In the genomic region with DNA sequence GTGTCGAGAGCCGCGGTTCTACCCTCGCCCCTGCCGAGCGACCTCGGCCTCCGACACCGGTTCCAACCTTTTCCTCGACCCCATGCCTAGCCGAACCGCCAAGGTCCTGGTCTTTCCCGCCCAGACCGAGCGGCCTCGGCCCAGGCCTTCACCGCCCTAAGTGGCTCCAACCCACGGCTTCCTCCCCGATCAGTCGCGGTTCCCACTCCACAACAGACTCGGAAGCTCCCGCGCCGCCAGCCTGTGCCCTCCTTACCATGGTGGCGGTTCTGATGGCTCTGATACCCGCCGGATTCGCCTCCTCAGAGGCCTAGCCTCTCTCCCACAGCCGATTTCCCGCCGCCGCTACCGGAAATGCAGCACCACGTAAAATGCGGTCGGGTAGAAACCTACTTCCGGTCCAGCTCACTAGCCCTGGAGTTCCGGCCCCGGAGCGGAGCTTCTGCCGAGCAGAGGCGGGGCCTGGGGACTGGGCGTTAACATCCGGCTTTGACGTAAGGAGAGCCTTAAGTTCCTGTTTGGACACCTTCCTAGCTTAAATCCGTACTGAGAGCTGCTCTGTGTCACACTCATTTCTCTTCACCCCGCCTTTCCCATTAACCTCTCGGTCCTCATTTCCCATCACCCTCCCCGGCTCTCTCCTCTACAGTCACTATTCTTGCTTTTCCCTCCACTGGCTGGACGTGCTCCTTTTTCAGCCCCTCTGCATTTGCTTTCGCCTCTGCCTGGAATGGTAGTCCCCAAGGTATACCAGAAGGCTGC, we compare ENCODE assay signal across 8 cellular contexts. TPM values are rescaled to one million over a fixed set of nuclear protein-coding genes. Genes with fewer than 3 reads are reported as not detected.
A peak's percentile ranks its signal among the peaks of the same experiment; 100 is the strongest.
DNase-seq lines count a peak whose midpoint lies in the region; ATAC-seq and TF ChIP-seq lines count a peak whose summit lies in the region.

Gene SNRPB (minus strand): TSS at position 358 of the 762 bp plus-strand sequence. CDS start 99 bp downstream, at position 259.

- peaks cover 36% of the 10 kb centered on the region for H3K4me1 Mint-ChIP-seq in activated T-helper 17 cell treated with anti-CD3 and anti-CD28 coated beads, Interleukin-2, amount 50 U/mL, for 72 hours
- peaks cover 31 to 49% (median 41%) of the 10 kb centered on the region in 4 donors for H3K4me1 Mint-ChIP-seq in naive thymus-derived CD8-positive, alpha-beta T cell

- peak within 1 kb of the TSS; percentile 100 for H3K27ac Mint-ChIP-seq in activated T-helper 17 cell treated with anti-CD3 and anti-CD28 coated beads, Interleukin-2, amount 50 U/mL, for 72 hours
- H3K27ac Mint-ChIP-seq in naive thymus-derived CD8-positive, alpha-beta T cell, result peak within 1 kb of the TSS; percentile 94 to 100 (median 99)

- TF ChIP-seq CTCF in LNCaP clone FGC (IDR thresholded peaks at IDR 0.05; ENCODE audit: control insufficient read depth, extremely low read depth, insufficient read depth) (0 out of 2 replicates have a peak, but pooled peaks have one; percentile 3), RWPE1 (conservative IDR thresholded peaks at IDR 0.05; ENCODE audit: low read depth) (no peak), fibroblast of mammary gland (conservative IDR thresholded peaks at IDR 0.05; ENCODE audit: control insufficient read depth, insufficient read depth, low read depth, low read length) (no peak)

- H3K36me3 Mint-ChIP-seq in activated T-helper 17 cell treated with anti-CD3 and anti-CD28 coated beads, Interleukin-2, amount 50 U/mL, for 72 hours (ENCODE audit: low read depth), result peaks cover 54% of the 10 kb centered on the region
- H3K36me3 Mint-ChIP-seq in naive thymus-derived CD8-positive, alpha-beta T cell, result peaks cover 6 to 39% (median 6%) of the 10 kb centered on the region in 3 donors

- DNase-seq in Daoy (ENCODE audit: low read depth), result peak; percentile 98
- DNase-seq in GOT3 (lab: John Stamatoyannopoulos, UW), result peak; percentile 96
- DNase-seq in LNCaP clone FGC (ENCODE audit: low read depth), result peak; percentile 99
- peak; percentile 99 for DNase-seq in RWPE1 (ENCODE audit: low spot score)
- DNase-seq in fibroblast of mammary gland (ENCODE audit: low read depth), result peak; percentile 99
- DNase-seq in naive thymus-derived CD8-positive, alpha-beta T cell, result peak; percentile 85 to 98 (median 96)
- peak; percentile 89 to 96 (median 94) for DNase-seq in stimulated activated naive CD4-positive, alpha-beta T cell (lab: John Stamatoyannopoulos, UW)

- CTCF ChIA-PET in RWPE1 (lab: Yijun Ruan, JAX), result interaction anchor here (0.8 to 1.4 kb wide), 2 partner anchors 18 to 264 kb away, joined by 4 to 6 read pairs; no protein-coding TSS in a partner anchor

- peak; percentile 97 for ATAC-seq in activated T-helper 17 cell treated with anti-CD3 and anti-CD28 coated beads, Interleukin-2, amount 50 U/mL, for 72 hours (replicated peaks)
- ATAC-seq in naive thymus-derived CD8-positive, alpha-beta T cell, result peak; percentile 90

- peak within 1 kb of the TSS; percentile 100 for H3K4me3 Mint-ChIP-seq in activated T-helper 17 cell treated with anti-CD3 and anti-CD28 coated beads, Interleukin-2, amount 50 U/mL, for 72 hours
- H3K4me3 Mint-ChIP-seq in naive thymus-derived CD8-positive, alpha-beta T cell, result peak within 1 kb of the TSS; percentile 94 to 99 (median 99)

- H3K27me3 Mint-ChIP-seq in activated T-helper 17 cell treated with anti-CD3 and anti-CD28 coated beads, Interleukin-2, amount 50 U/mL, for 72 hours, result no peaks in the 10 kb centered on the region
- H3K27me3 Mint-ChIP-seq in naive thymus-derived CD8-positive, alpha-beta T cell, result no peaks in the 10 kb centered on the region

- peak within 1 kb of the TSS; percentile 92 for H3K4me3 ChIP-seq in LNCaP clone FGC (ENCODE audit: low read depth, low read length)
- H3K4me3 ChIP-seq in fibroblast of mammary gland (ENCODE audit: control insufficient read depth, low read depth, low read length), result peak within 1 kb of the TSS; percentile 75

- POLR2A ChIA-PET in RWPE1 (lab: Yijun Ruan, JAX; ENCODE audit: low non-redundant PET), result interaction anchor here (0.6 kb wide), 1 partner anchor 781 kb away, joined by 3 read pairs; no protein-coding TSS in a partner anchor
- POLR2A ChIA-PET in naive thymus-derived CD8-positive, alpha-beta T cell (lab: Charles Lee), result interaction anchor here (0.8 to 2.6 kb wide), 14 partner anchors 9 to 1004 kb away, joined by 3 to 32 read pairs (median 6); partner anchors contain the start of genes IDH3B, NOP56, NSFL1C and ZNF343

- H3K27ac ChIP-seq in RWPE1, result peak within 1 kb of the TSS; percentile 91

- no peaks in the 10 kb centered on the region for H3K9me3 Mint-ChIP-seq in activated T-helper 17 cell treated with anti-CD3 and anti-CD28 coated beads, Interleukin-2, amount 50 U/mL, for 72 hours
- H3K9me3 Mint-ChIP-seq in naive thymus-derived CD8-positive, alpha-beta T cell, result peaks cover 0 to 10% (median 0%) of the 10 kb centered on the region in 9 donors

RNA-seq across cellular contexts. Expression of gene SNRPB, which starts in this region (rescaled TPM):
- total RNA-seq in Daoy (2014; rRNA removed; shearing (Covaris generic)), result 924 and 967 TPM in 2 replicates
- total RNA-seq in activated T-helper 17 cell treated with anti-CD3 and anti-CD28 coated beads, Interleukin-2, amount 50 U/mL, for 72 hours, result 100 to 1,000 TPM; 329 to 489 TPM
- total RNA-seq in naive thymus-derived CD8-positive, alpha-beta T cell, result 10 to 100 TPM; 99.0 to 99.1 TPM
- 100 to 1,000 TPM; 218 to 245 (median 240) TPM for polyA plus RNA-seq in naive thymus-derived CD8-positive, alpha-beta T cell

Comparison
In these comparisons a context has a peak if more than half of its experiments do, and no peak if none do; other contexts are left out.
1. Peak in every context shown above with its lines: DNase-seq, ATAC-seq, H3K4me3 ChIP-seq and H3K27ac ChIP-seq.